1 cellular context compared by ENCODE assay signal in the genomic region with DNA sequence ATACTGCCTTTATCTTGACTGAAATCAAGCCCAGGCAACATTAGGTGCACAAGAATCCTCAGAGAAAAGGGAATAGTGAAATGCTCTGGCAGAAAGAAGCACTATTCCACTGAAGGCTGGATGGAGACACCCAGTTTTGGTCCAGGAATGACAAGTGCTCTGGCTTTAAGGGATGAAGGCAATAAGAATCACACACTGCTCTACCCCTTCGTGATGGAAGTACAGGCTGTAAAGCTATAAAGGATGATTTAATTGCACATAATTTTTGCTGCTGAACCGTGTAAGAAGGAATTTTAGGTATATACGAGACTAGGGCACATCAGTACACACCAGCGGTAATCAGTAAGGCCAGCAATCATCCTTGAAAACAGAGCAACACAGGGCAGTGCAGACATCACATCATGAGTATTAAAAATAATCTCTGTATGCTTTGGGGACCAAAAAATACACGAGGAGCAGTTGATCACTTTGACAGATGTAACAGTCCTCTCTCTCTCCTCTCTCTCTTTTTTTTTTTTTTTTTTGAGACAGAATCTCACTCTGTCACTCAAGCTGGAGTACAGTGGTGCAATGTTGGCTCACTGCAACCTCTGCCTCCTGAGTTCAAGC.
TF ChIP-seq lines count a peak whose summit lies in the region.

No MANE protein-coding gene starts in this region.

TF ChIP-seq in GM23338, 12 proteins besides CTCF, POLR2A, EP300 and RAD21:
- TF ChIP-seq NANOG (IDR thresholded peaks at IDR 0.05; ENCODE audit: borderline replicate concordance) (no peak), POLR2AphosphoS5 (IDR thresholded peaks at IDR 0.05; ENCODE audit: low read depth) (no peak), ZNF114 (CRISPR knock-in tag; IDR thresholded peaks at IDR 0.05) (no peak), EZH2 (IDR thresholded peaks at IDR 0.05; ENCODE audit: low read depth, unreplicated experiment) (no peak), JUNB (IDR thresholded peaks at IDR 0.05; ENCODE audit: unreplicated experiment) (no peak), ZNF331 (CRISPR knock-in tag; IDR thresholded peaks at IDR 0.05; ENCODE audit: low read depth) (no peak)
- TF ChIP-seq, protein P1, sequence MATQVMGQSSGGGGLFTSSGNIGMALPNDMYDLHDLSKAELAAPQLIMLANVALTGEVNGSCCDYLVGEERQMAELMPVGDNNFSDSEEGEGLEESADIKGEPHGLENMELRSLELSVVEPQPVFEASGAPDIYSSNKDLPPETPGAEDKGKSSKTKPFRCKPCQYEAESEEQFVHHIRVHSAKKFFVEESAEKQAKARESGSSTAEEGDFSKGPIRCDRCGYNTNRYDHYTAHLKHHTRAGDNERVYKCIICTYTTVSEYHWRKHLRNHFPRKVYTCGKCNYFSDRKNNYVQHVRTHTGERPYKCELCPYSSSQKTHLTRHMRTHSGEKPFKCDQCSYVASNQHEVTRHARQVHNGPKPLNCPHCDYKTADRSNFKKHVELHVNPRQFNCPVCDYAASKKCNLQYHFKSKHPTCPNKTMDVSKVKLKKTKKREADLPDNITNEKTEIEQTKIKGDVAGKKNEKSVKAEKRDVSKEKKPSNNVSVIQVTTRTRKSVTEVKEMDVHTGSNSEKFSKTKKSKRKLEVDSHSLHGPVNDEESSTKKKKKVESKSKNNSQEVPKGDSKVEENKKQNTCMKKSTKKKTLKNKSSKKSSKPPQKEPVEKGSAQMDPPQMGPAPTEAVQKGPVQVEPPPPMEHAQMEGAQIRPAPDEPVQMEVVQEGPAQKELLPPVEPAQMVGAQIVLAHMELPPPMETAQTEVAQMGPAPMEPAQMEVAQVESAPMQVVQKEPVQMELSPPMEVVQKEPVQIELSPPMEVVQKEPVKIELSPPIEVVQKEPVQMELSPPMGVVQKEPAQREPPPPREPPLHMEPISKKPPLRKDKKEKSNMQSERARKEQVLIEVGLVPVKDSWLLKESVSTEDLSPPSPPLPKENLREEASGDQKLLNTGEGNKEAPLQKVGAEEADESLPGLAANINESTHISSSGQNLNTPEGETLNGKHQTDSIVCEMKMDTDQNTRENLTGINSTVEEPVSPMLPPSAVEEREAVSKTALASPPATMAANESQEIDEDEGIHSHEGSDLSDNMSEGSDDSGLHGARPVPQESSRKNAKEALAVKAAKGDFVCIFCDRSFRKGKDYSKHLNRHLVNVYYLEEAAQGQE (IDR thresholded peaks at IDR 0.05; ENCODE audit: unreplicated experiment) = no peak
